Comparison of ENCODE assay signal across 27 cellular contexts in genomic region chr22:40417041-40417440, GRCh38. TPM values are rescaled to one million over a fixed set of nuclear protein-coding genes. Genes with fewer than 3 reads are reported as not detected.
DNase-seq lines count a peak whose midpoint lies in the region; ATAC-seq, FAIRE-seq and TF ChIP-seq lines count a peak whose summit lies in the region.
"Had no signal": no experiment of that assay in that cellular context is flagged by ENCODE, and none has a peak within 500 bp of the region (broad histone marks: within the 10 kb centered on the region; RNA-seq: fewer than 3 reads in every experiment).

No MANE protein-coding gene starts in this region.

- no peak overlapping the region for H2BK12ac ChIP-seq in H9 (ENCODE audit: insufficient read length, low read depth, low read length)

- H3K36me3 ChIP-seq in lower lobe of right lung (peaks cover 65% of the 10 kb centered on the region), BE2C (peaks cover 38% of the 10 kb centered on the region)
- H3K36me3 ChIP-seq: ovary had no signal

- no peak overlapping the region for H3K4me2 ChIP-seq in H9 (ENCODE audit: insufficient read depth, insufficient read length, low read length)
- H3K4me2 ChIP-seq: GM23338, KMS-11, smooth muscle cell had no signal

- intact Hi-C loops in lower lobe of right lung (cut with DNase I): no loop called here

- H3K23ac ChIP-seq in H9 (ENCODE audit: insufficient read length, low read depth, low read length): no peak overlapping the region

- no peak overlapping the region for H3K14ac ChIP-seq in H9 (ENCODE audit: insufficient read depth, low read length)

- H3K9me3 ChIP-seq in H9 (ENCODE audit: control insufficient read depth, low read depth, low read length) (no peaks in the 10 kb centered on the region), lower lobe of right lung (no peaks in the 10 kb centered on the region), BE2C (no peaks in the 10 kb centered on the region)
- H3K9me3 ChIP-seq: breast epithelium, ovary had no signal

- H2BK20ac ChIP-seq in H9 (ENCODE audit: low read depth, low read length, poor library complexity, severe bottlenecking): no peak overlapping the region

- no peak overlapping the region for H4K91ac ChIP-seq in H9 (ENCODE audit: insufficient read length, low read depth, low read length)

- no peak overlapping the region for H2AFZ ChIP-seq in H9 (ENCODE audit: low read length)
- H2AFZ ChIP-seq: GM23338 had no signal

- no peak for DNase-seq in activated naive CD8-positive, alpha-beta T cell treated with anti-CD3 and anti-CD28 coated beads for 36 hours
- DNase-seq in H9 (no peak), endothelial cell (ENCODE audit: low spot score) (no peak), lower lobe of right lung (no peak), BE2C (no peak), GM19239 (ENCODE audit: insufficient read length, low spot score) (no peak)
- DNase-seq: activated CD8-positive, alpha-beta memory T cell treated with anti-CD3 and anti-CD28 coated beads, Interleukin-2, amount 50 U/mL, for 4 hours; activated effector memory CD4-positive, alpha-beta T cell treated with Interleukin-2 at 50 U/mL for 16 hours; amniotic stem cell; effector CD8-positive, alpha-beta T cell; erythroblast; left cardiac atrium; mesenchymal stem cell; NCI-H524 treated with DMSO at 0.1 percent for 48 hours; ovary; RPMI8226; T-helper 9 cell; WERI-Rb-1 had no signal

- no peak overlapping the region for H2BK5ac ChIP-seq in H9 (ENCODE audit: insufficient read length, low read length)

- H3K4me1 Mint-ChIP-seq in activated naive CD8-positive, alpha-beta T cell (ENCODE audit: low read depth): peaks cover 44% of the 10 kb centered on the region
- H3K4me1 Mint-ChIP-seq in activated naive CD8-positive, alpha-beta T cell treated with anti-CD3 and anti-CD28 coated beads for 36 hours: peaks cover 23% of the 10 kb centered on the region
- H3K4me1 Mint-ChIP-seq in H9: 0 out of 4 replicates have a peak, but pooled peaks cover 2 to 6% of the 10 kb centered on the region in 2 experiments
- H3K4me1 Mint-ChIP-seq in endothelial cell (ENCODE audit: unreplicated experiment): peaks cover 21% of the 10 kb centered on the region
- H3K4me1 Mint-ChIP-seq in stimulated activated memory B cell treated with anti-CD40 and anti-IgM and Interleukin-4, amounts not matched to agents 10 μg/mL and 1 μg/mL and 100 μg/mL, for 72 hours: peaks cover 48% of the 10 kb centered on the region
- H3K4me1 Mint-ChIP-seq: GM23338 had no signal

- no peaks in the 10 kb centered on the region for H3K23me2 ChIP-seq in H9 (ENCODE audit: insufficient read length, low read depth, low read length, poor library complexity, severe bottlenecking)

- H3K27me3 ChIP-seq in H9 (ENCODE audit: insufficient read depth, low read length): no peaks in the 10 kb centered on the region
- no peaks in the 10 kb centered on the region for H3K27me3 ChIP-seq in lower lobe of right lung (ENCODE audit: low read depth)
- no peaks in the 10 kb centered on the region for H3K27me3 ChIP-seq in BE2C
- H3K27me3 ChIP-seq: breast epithelium, ovary had no signal

- H2BK120ac ChIP-seq in H9 (ENCODE audit: low read depth, low read length, poor library complexity, severe bottlenecking): no peak overlapping the region

- no peak overlapping the region for H2AK5ac ChIP-seq in H9 (ENCODE audit: insufficient read length, low read length)

- H3K27ac ChIP-seq in H9 (ENCODE audit: insufficient read length, low read depth, low read length) (no peak overlapping the region), lower lobe of right lung (no peak overlapping the region)
- H3K27ac ChIP-seq: KMS-11, ovary, SK-N-MC, WERI-Rb-1 had no signal

- no peak overlapping the region for H3K4me3 Mint-ChIP-seq in activated naive CD8-positive, alpha-beta T cell
- no peak overlapping the region for H3K4me3 Mint-ChIP-seq in activated naive CD8-positive, alpha-beta T cell treated with anti-CD3 and anti-CD28 coated beads for 36 hours
- no peak overlapping the region; a peak in 1 of 5 replicates for H3K4me3 Mint-ChIP-seq in H9
- H3K4me3 Mint-ChIP-seq in endothelial cell (ENCODE audit: unreplicated experiment): peak overlapping the region; percentile 28
- no peak overlapping the region for H3K4me3 Mint-ChIP-seq in stimulated activated memory B cell treated with anti-CD40 and anti-IgM and Interleukin-4, amounts not matched to agents 10 μg/mL and 1 μg/mL and 100 μg/mL, for 72 hours
- H3K4me3 Mint-ChIP-seq: GM23338; stimulated activated naive CD8-positive, alpha-beta T cell treated with anti-CD3 and anti-CD28 coated beads, Interleukin-15, Interleukin-2, amounts not matched to agents 100 ng/mL and 50 ng/mL, for 24 hours had no signal

- peak overlapping the region; percentile 72 for H3K27ac Mint-ChIP-seq in activated naive CD8-positive, alpha-beta T cell
- H3K27ac Mint-ChIP-seq in activated naive CD8-positive, alpha-beta T cell treated with anti-CD3 and anti-CD28 coated beads for 36 hours: no peak overlapping the region
- H3K27ac Mint-ChIP-seq in H9: 0 out of 7 replicates have a peak overlapping the region, but pooled peaks of 2 of the 3 experiments have one; percentile 2 to 40
- H3K27ac Mint-ChIP-seq in endothelial cell (ENCODE audit: unreplicated experiment): no peak overlapping the region
- H3K27ac Mint-ChIP-seq in stimulated activated memory B cell treated with anti-CD40 and anti-IgM and Interleukin-4, amounts not matched to agents 10 μg/mL and 1 μg/mL and 100 μg/mL, for 72 hours: peak overlapping the region; percentile 80
- H3K27ac Mint-ChIP-seq: GM23338 had no signal

- no peak for FAIRE-seq in GM19239 (lab: Jason Lieb, UNC)
- FAIRE-seq: G401.6 had no signal

- no peak overlapping the region for H3K9ac ChIP-seq in H9 (ENCODE audit: extremely low read depth, insufficient read length, low read length)
- H3K9ac ChIP-seq: KMS-11 had no signal

- H3K4ac ChIP-seq in H9 (ENCODE audit: low read depth, low read length): no peak overlapping the region

- H3K18ac ChIP-seq in H9 (ENCODE audit: insufficient read length, low read depth, low read length): no peak overlapping the region

- H4K5ac ChIP-seq in H9 (ENCODE audit: insufficient read length, low read depth, low read length): no peak overlapping the region

- peaks cover 4% of the 10 kb centered on the region for H3K36me3 Mint-ChIP-seq in activated naive CD8-positive, alpha-beta T cell
- peaks cover 22% of the 10 kb centered on the region for H3K36me3 Mint-ChIP-seq in activated naive CD8-positive, alpha-beta T cell treated with anti-CD3 and anti-CD28 coated beads for 36 hours
- H3K36me3 Mint-ChIP-seq in H9 (ENCODE audit: insufficient read depth in 1 of 3, low read depth in 3 of 3) (peaks cover 22 to 49% (median 43%) of the 10 kb centered on the region in 3 experiments), endothelial cell (ENCODE audit: low read depth, unreplicated experiment) (peaks cover 51% of the 10 kb centered on the region)
- peaks cover 38% of the 10 kb centered on the region for H3K36me3 Mint-ChIP-seq in stimulated activated memory B cell treated with anti-CD40 and anti-IgM and Interleukin-4, amounts not matched to agents 10 μg/mL and 1 μg/mL and 100 μg/mL, for 72 hours

- no peak overlapping the region for H2BK15ac ChIP-seq in H9 (ENCODE audit: low read depth, low read length)

- no peaks in the 10 kb centered on the region for H3K27me3 Mint-ChIP-seq in activated naive CD8-positive, alpha-beta T cell
- H3K27me3 Mint-ChIP-seq in activated naive CD8-positive, alpha-beta T cell treated with anti-CD3 and anti-CD28 coated beads for 36 hours: no peaks in the 10 kb centered on the region
- H3K27me3 Mint-ChIP-seq in H9 (ENCODE audit: low read depth) (no peaks in the 10 kb centered on the region; the same call in 1 of the 2 replicates), endothelial cell (ENCODE audit: unreplicated experiment) (peaks cover 27% of the 10 kb centered on the region)
- no peaks in the 10 kb centered on the region for H3K27me3 Mint-ChIP-seq in stimulated activated memory B cell treated with anti-CD40 and anti-IgM and Interleukin-4, amounts not matched to agents 10 μg/mL and 1 μg/mL and 100 μg/mL, for 72 hours
- H3K27me3 Mint-ChIP-seq: stimulated activated naive CD8-positive, alpha-beta T cell treated with anti-CD3 and anti-CD28 coated beads, Interleukin-15, Interleukin-2, amounts not matched to agents 100 ng/mL and 50 ng/mL, for 24 hours had no signal

- H3K4me3 ChIP-seq in lower lobe of right lung (no peak overlapping the region), BE2C (ENCODE audit: low read depth, low read length) (no peak overlapping the region)
- H3K4me3 ChIP-seq: breast epithelium, GM23338, ovary, SK-N-MC, smooth muscle cell had no signal

- no peaks in the 10 kb centered on the region for H3K9me3 Mint-ChIP-seq in activated naive CD8-positive, alpha-beta T cell (ENCODE audit: low read depth)
- no peaks in the 10 kb centered on the region for H3K9me3 Mint-ChIP-seq in activated naive CD8-positive, alpha-beta T cell treated with anti-CD3 and anti-CD28 coated beads for 36 hours
- H3K9me3 Mint-ChIP-seq in H9: no peaks in the 10 kb centered on the region
- H3K9me3 Mint-ChIP-seq in endothelial cell (ENCODE audit: unreplicated experiment): no peaks in the 10 kb centered on the region
- H3K9me3 Mint-ChIP-seq in stimulated activated memory B cell treated with anti-CD40 and anti-IgM and Interleukin-4, amounts not matched to agents 10 μg/mL and 1 μg/mL and 100 μg/mL, for 72 hours: peaks cover 2% of the 10 kb centered on the region
- H3K9me3 Mint-ChIP-seq: GM23338; stimulated activated naive CD8-positive, alpha-beta T cell treated with anti-CD3 and anti-CD28 coated beads, Interleukin-15, Interleukin-2, amounts not matched to agents 100 ng/mL and 50 ng/mL, for 24 hours had no signal

- no CpG with 5 or more reads among the region's 8 CpGs for WGBS in H9 (ENCODE audit: extremely low coverage, insufficient read length, low lambda C conversion rate)

- H3K56ac ChIP-seq in H9 (ENCODE audit: insufficient read length, low read depth, low read length): no peak overlapping the region

- no peak for TF ChIP-seq CTCF in H9 (conservative IDR thresholded peaks at IDR 0.05)
- TF ChIP-seq CTCF in endothelial cell (IDR thresholded peaks at IDR 0.05; ENCODE audit: unreplicated experiment): no peak
- TF ChIP-seq CTCF in lower lobe of right lung (IDR thresholded peaks at IDR 0.05): no peak
- TF ChIP-seq CTCF in BE2C (IDR thresholded peaks at IDR 0.05; ENCODE audit: low read depth, low read length): no peak

- H4K20me1 ChIP-seq in H9 (ENCODE audit: control insufficient read depth, insufficient read depth, insufficient read length): no peaks in the 10 kb centered on the region

- H3K79me1 ChIP-seq in H9 (ENCODE audit: insufficient read depth, low read depth, low read length, poor library complexity, severe bottlenecking): no peaks in the 10 kb centered on the region

- H4K8ac ChIP-seq in H9 (replicated peaks; ENCODE audit: insufficient read length, low read depth, low read length): no peak overlapping the region

- H3K4me1 ChIP-seq in H9 (ENCODE audit: insufficient read depth, low read length) (no peaks in the 10 kb centered on the region), lower lobe of right lung (peaks cover 16% of the 10 kb centered on the region), BE2C (peaks cover 11% of the 10 kb centered on the region)
- H3K4me1 ChIP-seq: breast epithelium had no signal

- H3T11ph ChIP-seq in H9 (ENCODE audit: low read length): no peak overlapping the region

- no peak for ATAC-seq in stimulated activated memory B cell treated with anti-CD40 and anti-IgM and Interleukin-4, amounts not matched to agents 10 μg/mL and 1 μg/mL and 100 μg/mL, for 72 hours
- ATAC-seq in lower lobe of right lung: no peak
- ATAC-seq: GM23338, left cardiac atrium had no signal

- H3K79me2 ChIP-seq in H9 (ENCODE audit: insufficient read depth, low read length): no peaks in the 10 kb centered on the region

RNA-seq across cellular contexts. Expression of gene SGSM3, which starts 46.6 kb away (rescaled TPM):
- total RNA-seq in activated naive CD8-positive, alpha-beta T cell treated with anti-CD3 and anti-CD28 coated beads for 36 hours: 10 to 100 TPM; 37.6 to 41.4 TPM
- 70.7 and 77.5 TPM in 2 replicates for total RNA-seq in H9 (2021)
- 85.9 TPM for total RNA-seq in endothelial cell (ENCODE audit: unreplicated experiment)
- 80.3 TPM for total RNA-seq in lower lobe of right lung
- 118 TPM for polyA plus RNA-seq in BE2C (2012; ENCODE audit: insufficient read depth, insufficient read length, low read depth)

Comparison
In these comparisons a context has a peak if more than half of its experiments do, and no peak if none do; other contexts are left out.
1. H3K27ac Mint-ChIP-seq: peak in activated naive CD8-positive, alpha-beta T cell (single experiment), H9 (2 of 3) and stimulated activated memory B cell treated with anti-CD40 and anti-IgM and Interleukin-4, amounts not matched to agents 10 μg/mL and 1 μg/mL and 100 μg/mL, for 72 hours (single experiment); none in activated naive CD8-positive, alpha-beta T cell treated with anti-CD3 and anti-CD28 coated beads for 36 hours (single experiment) and endothelial cell (single experiment).